In genomic region chr17:79698086-79698690, GRCh38 we compare ENCODE assay signal across 26 cellular contexts. TPM values are rescaled to one million over a fixed set of nuclear protein-coding genes. Genes with fewer than 3 reads are reported as not detected.
"Had no signal": no experiment of that assay in that cellular context is flagged by ENCODE, and none has a peak within 500 bp of the region (broad histone marks: within the 10 kb centered on the region; RNA-seq: fewer than 3 reads in every experiment).

No MANE protein-coding gene starts in this region.

- H3K79me2 ChIP-seq: parathyroid adenoma had no signal

- DNase-seq: effector memory CD4-positive, alpha-beta T cell; heart left ventricle; hippocampal formation; left colon; left ventricle myocardium superior; mesendoderm; naive B cell; nephron progenitor cell; right lobe of liver; stimulated activated CD4-positive, alpha-beta T cell treated with anti-CD3 and anti-CD28 coated beads, Interleukin-4, amount 100 ng/mL, for 1 hour; tibial artery; upper lobe of left lung; uterus had no signal

- H3K4me1 ChIP-seq: parathyroid adenoma, prostate gland, right lobe of liver, uterus had no signal

- H2AFZ ChIP-seq: parathyroid adenoma had no signal

- H3K4me3 Mint-ChIP-seq: naive B cell; nephron progenitor cell; stimulated activated naive CD8-positive, alpha-beta T cell treated with anti-CD3 and anti-CD28 coated beads, Interleukin-15, Interleukin-2, amounts not matched to agents 100 ng/mL and 50 ng/mL, for 24 hours had no signal

- H3K27me3 ChIP-seq: right lobe of liver, uterus had no signal

- H3K27ac Mint-ChIP-seq: naive B cell; nephron progenitor cell; stimulated activated naive CD8-positive, alpha-beta T cell treated with anti-CD3 and anti-CD28 coated beads, Interleukin-15, Interleukin-2, amounts not matched to agents 100 ng/mL and 50 ng/mL, for 24 hours had no signal

- H3K36me3 ChIP-seq: heart left ventricle, prostate gland, right lobe of liver, tibial artery, upper lobe of left lung, uterus had no signal

- H3K36me3 Mint-ChIP-seq: naive B cell; stimulated activated memory B cell treated with anti-CD40 and anti-IgM and Interleukin-4, amounts not matched to agents 10 μg/mL and 1 μg/mL and 100 μg/mL, for 72 hours had no signal

- H3K27ac ChIP-seq: heart left ventricle, parathyroid adenoma, prostate gland, right lobe of liver, tibial artery, upper lobe of left lung, uterus had no signal

- ATAC-seq: esophagus mucosa, heart left ventricle, left colon, left ventricle myocardium superior, right lobe of liver had no signal

- H3K9me3 ChIP-seq: heart left ventricle, prostate gland, right lobe of liver, tibial artery, upper lobe of left lung, uterus had no signal

- H3K9me3 Mint-ChIP-seq: naive B cell; nephron progenitor cell; stimulated activated memory B cell treated with anti-CD40 and anti-IgM and Interleukin-4, amounts not matched to agents 10 μg/mL and 1 μg/mL and 100 μg/mL, for 72 hours; stimulated activated naive CD8-positive, alpha-beta T cell treated with anti-CD3 and anti-CD28 coated beads, Interleukin-15, Interleukin-2, amounts not matched to agents 100 ng/mL and 50 ng/mL, for 24 hours had no signal

- H3K4me3 ChIP-seq: heart left ventricle, lung, prostate gland, right lobe of liver, tibial artery, upper lobe of left lung, uterus had no signal

RNA-seq across cellular contexts. Expression of gene ENPP7, which starts 32.6 kb away (rescaled TPM):
- total RNA-seq: esophagus mucosa, fibroblast of lung, frontal cortex, glomerular endothelial cell, heart left ventricle, kidney epithelial cell, left ventricle myocardium superior, omental fat pad, prostate gland, renal cortical epithelial cell, temporal lobe, uterus had no signal
- polyA plus RNA-seq: fibroblast of lung, heart left ventricle, lung had no signal
